Comparison of ENCODE assay signal across 8 cellular contexts in the genomic region with DNA sequence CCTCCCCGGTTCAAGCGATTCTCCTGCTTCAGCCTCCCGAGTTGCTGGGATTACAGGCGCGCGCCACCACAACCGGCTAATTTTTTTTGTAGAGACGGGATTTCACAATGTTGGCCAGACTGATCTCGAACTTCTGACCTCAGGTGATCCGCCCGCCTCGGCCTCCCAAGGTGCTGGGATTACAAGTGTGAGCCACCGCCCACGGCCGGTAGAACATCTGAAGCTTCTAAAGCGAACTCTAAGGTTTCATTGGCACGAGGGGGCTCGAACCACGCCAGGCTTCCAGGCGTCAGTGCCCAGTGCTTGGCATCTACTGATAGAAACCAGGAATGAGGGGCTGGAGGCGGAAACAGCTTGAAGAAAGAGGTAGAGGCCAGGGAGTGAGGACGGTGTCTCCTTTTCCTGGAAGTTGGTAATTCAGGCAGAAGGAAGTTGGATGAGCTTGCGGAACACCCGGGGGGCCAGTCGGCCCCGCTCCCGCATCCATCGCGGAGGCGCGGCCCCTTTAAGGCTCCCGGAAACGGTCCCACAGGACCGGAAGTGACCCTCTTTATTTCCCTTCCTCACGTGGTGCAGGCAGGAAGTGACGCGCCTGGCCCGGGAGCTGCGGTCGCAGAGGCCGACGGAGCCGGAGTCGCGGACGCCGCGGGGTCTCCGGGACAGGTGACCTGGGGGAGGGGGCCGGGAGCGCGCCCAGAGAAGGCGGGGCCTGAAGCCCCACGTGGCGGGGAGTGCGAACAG. TPM values are rescaled to one million over a fixed set of nuclear protein-coding genes. Genes with fewer than 3 reads are reported as not detected.
A peak's percentile ranks its signal among the peaks of the same experiment; 100 is the strongest.
DNase-seq lines count a peak whose midpoint lies in the region; ATAC-seq and TF ChIP-seq lines count a peak whose summit lies in the region.

A gene (plus strand): TSS at position 579 of the 741 bp plus-strand sequence. CDS start 1,876 bp downstream, outside the sequence.

- H3K4me2 ChIP-seq in OCI-LY1 (ENCODE audit: low read length) = peak within 1 kb of the TSS; percentile 86

- H3K36me3 Mint-ChIP-seq in naive B cell = peaks cover 0 to 28% of the 10 kb centered on the region in 2 donors

- H2AFZ ChIP-seq in OCI-LY1 (ENCODE audit: low read length) = peak within 1 kb of the TSS; percentile 91

- H3F3A ChIP-seq in OCI-LY1 (ENCODE audit: insufficient read depth, low read length) = no peaks in the 10 kb centered on the region

- H3K27ac ChIP-seq in OCI-LY1 (ENCODE audit: low read depth, low read length, poor library complexity, severe bottlenecking) = peak within 1 kb of the TSS; percentile 63
- peak within 1 kb of the TSS; percentile 96 to 98 (median 96) for H3K27ac ChIP-seq in esophagus squamous epithelium

- H3K36me3 ChIP-seq in OCI-LY1 (ENCODE audit: insufficient read depth, low read length) = peaks cover 11% of the 10 kb centered on the region
- peaks cover 8 to 31% (median 17%) of the 10 kb centered on the region in 3 donors for H3K36me3 ChIP-seq in esophagus squamous epithelium

- H3K9me3 ChIP-seq in OCI-LY1 (ENCODE audit: low read length) = no peaks in the 10 kb centered on the region
- no peaks in the 10 kb centered on the region for H3K9me3 ChIP-seq in esophagus squamous epithelium

- ATAC-seq in GM21515 (IDR thresholded peaks at IDR 0.05; ENCODE audit: unreplicated experiment) (peak; percentile 45), naive B cell (ENCODE audit: low read depth in 2 of 2) (peak; percentile 66)

- peaks cover 0 to 2% (median 0%) of the 10 kb centered on the region in 7 donors for H3K9me3 Mint-ChIP-seq in naive B cell

- TF ChIP-seq POLR2A in esophagus squamous epithelium (IDR thresholded peaks at IDR 0.05) = peak in 3 of 4 donors; percentile 83 to 92 (median 88)

- no peak for TF ChIP-seq CTCF in OCI-LY1 (IDR thresholded peaks at IDR 0.05; ENCODE audit: low read length)
- TF ChIP-seq CTCF in esophagus squamous epithelium (IDR thresholded peaks at IDR 0.05) = no peak

- peak within 1 kb of the TSS; percentile 67 for H3K4me3 ChIP-seq in OCI-LY1 (ENCODE audit: low read depth, low read length, poor library complexity, severe bottlenecking)
- peak within 1 kb of the TSS; percentile 55 to 76 (median 64) for H3K4me3 ChIP-seq in esophagus squamous epithelium

- H3K9ac ChIP-seq in OCI-LY1 (ENCODE audit: low read length) = peak within 1 kb of the TSS; percentile 81

- WGBS in esophagus squamous epithelium, 2 donors = 11 to 22% methylated on average over 20 to 26 of the region's 56 CpGs

- no peaks in the 10 kb centered on the region for H3K27me3 Mint-ChIP-seq in naive B cell

- H3K27me3 ChIP-seq in OCI-LY1 (ENCODE audit: insufficient read depth, low read length) = no peaks in the 10 kb centered on the region
- no peaks in the 10 kb centered on the region for H3K27me3 ChIP-seq in esophagus squamous epithelium

- DNase-seq in DMS114 treated with DMSO at 0.1 percent for 48 hours (lab: John Stamatoyannopoulos, UW; ENCODE audit: unreplicated experiment) (peak; percentile 81), HuH-7 (ENCODE audit: low spot score) (peak; percentile 94), esophagus squamous epithelium (lab: John Stamatoyannopoulos, UW) (peak; percentile 97), naive B cell (peak; percentile 94)
- DNase-seq in activated T-cell treated with anti-CD3 and anti-CD28 coated beads, Interleukin-2, amount 50 U/mL, for 48 hours = peak; percentile 95 to 96
- peak; percentile 99 for DNase-seq in stimulated activated naive CD4-positive, alpha-beta T cell treated with Interleukin-2 at 50 U/mL for 16 hours (lab: John Stamatoyannopoulos, UW)

- H3K79me2 ChIP-seq in OCI-LY1 (ENCODE audit: insufficient read depth, low read length) = no peaks in the 10 kb centered on the region

- peaks cover 35 to 48% (median 40%) of the 10 kb centered on the region in 3 donors for H3K4me1 Mint-ChIP-seq in naive B cell

- intact Hi-C loops in esophagus squamous epithelium (cut with DNase I) = no loop called here

- H3K4me1 ChIP-seq in OCI-LY1 (ENCODE audit: insufficient read depth, low read length, severe bottlenecking) (peaks cover 16% of the 10 kb centered on the region), esophagus squamous epithelium (peaks cover 20 to 74% (median 21%) of the 10 kb centered on the region in 3 donors)

- peak within 1 kb of the TSS; percentile 85 to 98 (median 94) for H3K4me3 Mint-ChIP-seq in naive B cell

- H3K9me2 ChIP-seq in OCI-LY1 (ENCODE audit: low read depth, low read length) = no peaks in the 10 kb centered on the region

- H3K27ac Mint-ChIP-seq in naive B cell = peak within 1 kb of the TSS; percentile 96 to 99 (median 99)

- no peaks in the 10 kb centered on the region for H4K20me1 ChIP-seq in OCI-LY1 (ENCODE audit: insufficient read depth, low read length)

RNA-seq across cellular contexts. Expression of the gene that starts here (rescaled TPM):
- total RNA-seq in esophagus squamous epithelium = 10 to 100 TPM in 2 of 4 donors, 1 to 10 TPM in 2; 6.6 to 16.8 (median 10.5) TPM
- 10 to 100 TPM in 2 of 6 donors, 1 to 10 TPM in 4; 7.8 to 13.2 (median 8.8) TPM for polyA plus RNA-seq in naive B cell (ENCODE audit: low read depth in 6 of 6)

Comparison
In these comparisons a context has a peak if more than half of its experiments do, and no peak if none do; other contexts are left out.
1. Peak in every context shown above with its lines: DNase-seq, ATAC-seq, H3K4me3 ChIP-seq and H3K27ac ChIP-seq.